Comparison of ENCODE assay signal across 8 cellular contexts in genomic region chr3:187368251-187368733, GRCh38. TPM values are rescaled to one million over a fixed set of nuclear protein-coding genes. Genes with fewer than 3 reads are reported as not detected.
A peak's percentile ranks its signal among the peaks of the same experiment; 100 is the strongest.
DNase-seq lines count a peak whose midpoint lies in the region; ATAC-seq and TF ChIP-seq lines count a peak whose summit lies in the region.

A gene with protein sequence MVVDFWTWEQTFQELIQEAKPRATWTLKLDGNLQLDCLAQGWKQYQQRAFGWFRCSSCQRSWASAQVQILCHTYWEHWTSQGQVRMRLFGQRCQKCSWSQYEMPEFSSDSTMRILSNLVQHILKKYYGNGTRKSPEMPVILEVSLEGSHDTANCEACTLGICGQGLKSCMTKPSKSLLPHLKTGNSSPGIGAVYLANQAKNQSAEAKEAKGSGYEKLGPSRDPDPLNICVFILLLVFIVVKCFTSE (plus strand): TSS chr3:187368385. CDS start chr3:187368442, 57 bp downstream.

- H3K36me3 ChIP-seq in PC-9 (ENCODE audit: low read depth): no peaks in the 10 kb centered on the region

- H3K4me3 Mint-ChIP-seq in immature natural killer cell: peak within 1 kb of the TSS; percentile 95 to 100 (median 98)

- peaks cover 0 to 7% (median 0%) of the 10 kb centered on the region in 6 donors for H3K9me3 Mint-ChIP-seq in immature natural killer cell

- no peaks in the 10 kb centered on the region for H3K9me3 ChIP-seq in PC-9 (ENCODE audit: insufficient read depth, low read depth)

- intact Hi-C loops in Right ventricle myocardium inferior (cut with DNase I): no loop called here
- intact Hi-C loops in cardiac septum (cut with DNase I): no loop called here
- intact Hi-C loops in PC-9 (cut with micrococcal nuclease; ENCODE audit: unreplicated experiment): no loop called here

- no peaks in the 10 kb centered on the region for H3K9me2 ChIP-seq in PC-9 (ENCODE audit: insufficient read depth)

- POLR2A ChIA-PET in PC-9 (lab: Charles Lee; ENCODE audit: unreplicated experiment): interaction anchor here (0.6 kb wide), 1 partner anchor 229 kb away, joined by 5 read pairs; the partner anchor contains the start of gene RPL39L

- no peak for TF ChIP-seq CTCF in PC-9 (conservative IDR thresholded peaks at IDR 0.05)
- TF ChIP-seq CTCF in foreskin keratinocyte (conservative IDR thresholded peaks at IDR 0.05): no peak

- H3K4me1 ChIP-seq in PC-9 (replicated peaks; ENCODE audit: insufficient read depth) (no peaks in the 10 kb centered on the region), foreskin keratinocyte (peaks cover 6% of the 10 kb centered on the region)

- peak within 1 kb of the TSS; percentile 23 for H3K4me3 ChIP-seq in PC-9

- ATAC-seq in Right ventricle myocardium inferior (peak; percentile 72), HG02970 (IDR thresholded peaks at IDR 0.05; ENCODE audit: low FRiP score, unreplicated experiment) (peak; percentile 96), foreskin keratinocyte (no peak)

- H3K27me3 Mint-ChIP-seq in immature natural killer cell (ENCODE audit: low read depth in 3 of 3): no peaks in the 10 kb centered on the region

- BruUV-seq in PC-9 (replicated peaks; lab: Mats Ljungman, UMichigan): TSS peak; percentile 67

- peak within 1 kb of the TSS; percentile 74 for H2AFZ ChIP-seq in PC-9

- peaks cover 29 to 32% (median 30%) of the 10 kb centered on the region in 3 donors for H3K36me3 Mint-ChIP-seq in immature natural killer cell

- no peak within 1 kb of the TSS for H3K27ac ChIP-seq in PC-9
- peak within 1 kb of the TSS; percentile 91 for H3K27ac ChIP-seq in angular gyrus (ENCODE audit: low read depth, low read length)
- H3K27ac ChIP-seq in foreskin keratinocyte: no peak within 1 kb of the TSS

- H3K27me3 ChIP-seq in PC-9 (ENCODE audit: insufficient read depth, low read depth) (peaks cover 5% of the 10 kb centered on the region; the same call in 1 of the 2 replicates), foreskin keratinocyte (peaks cover 5% of the 10 kb centered on the region)

- H3F3A ChIP-seq in PC-9 (ENCODE audit: insufficient read depth, low read depth): no peaks in the 10 kb centered on the region

- H4K20me1 ChIP-seq in PC-9 (ENCODE audit: insufficient read depth): no peaks in the 10 kb centered on the region

- CTCF ChIA-PET in PC-9 (lab: Charles Lee): interaction anchor here (0.6 to 0.8 kb wide), 4 partner anchors 11 to 1366 kb away, joined by 3 to 4 read pairs (median 4); no protein-coding TSS in a partner anchor

- peak within 1 kb of the TSS; percentile 95 to 100 (median 97) for H3K27ac Mint-ChIP-seq in immature natural killer cell

- no peak for DNase-seq in Right ventricle myocardium inferior (ENCODE audit: missing footprints)
- no peak for DNase-seq in cardiac septum (ENCODE audit: low spot score)
- peak in 1 of 2 experiments; percentile 30 for DNase-seq in PC-9
- DNase-seq in immature natural killer cell: peak; percentile 64 to 73 (median 72)
- peak; percentile 56 for DNase-seq in stimulated activated CD4-positive, alpha-beta T cell treated with anti-CD3 and anti-CD28 coated beads, Interleukin-2, amount 100 ng/mL, for 4 hours (ENCODE audit: low read depth)
- DNase-seq in foreskin keratinocyte: no peak

- H3K4me2 ChIP-seq in PC-9: peak within 1 kb of the TSS; percentile 58

- no peaks in the 10 kb centered on the region for H3K79me2 ChIP-seq in PC-9 (ENCODE audit: low read depth)

- peaks cover 32 to 53% of the 10 kb centered on the region in 2 donors for H3K4me1 Mint-ChIP-seq in immature natural killer cell

RNA-seq across cellular contexts. Expression of the gene that starts here (rescaled TPM):
- total RNA-seq in Right ventricle myocardium inferior (1.2 TPM), cardiac septum (0.94 TPM), PC-9 (2021) (0.90 and 3.2 TPM in 2 replicates), foreskin keratinocyte (0.07 and 0.14 TPM in 2 replicates)
- polyA plus RNA-seq in immature natural killer cell (10 to 100 TPM in 1 of 3 donors, 1 to 10 TPM in 2; 3.7 to 17.3 (median 8.8) TPM), foreskin keratinocyte (0.06 and 0.08 TPM in 2 replicates)

Comparison
In these comparisons a context has a peak if more than half of its experiments do, and no peak if none do; other contexts are left out.
1. DNase-seq: peak in immature natural killer cell (3 of 3) and stimulated activated CD4-positive, alpha-beta T cell treated with anti-CD3 and anti-CD28 coated beads, Interleukin-2, amount 100 ng/mL, for 4 hours (single experiment); none in Right ventricle myocardium inferior (single experiment), cardiac septum (single experiment) and foreskin keratinocyte (0 of 2).